In genomic region chr10:22714524-22715289, GRCh38 we compare ENCODE assay signal across 8 cellular contexts. TPM values are rescaled to one million over a fixed set of nuclear protein-coding genes. Genes with fewer than 3 reads are reported as not detected.
DNase-seq lines count a peak whose midpoint lies in the region; FAIRE-seq and TF ChIP-seq lines count a peak whose summit lies in the region.

Gene PIP4K2A (minus strand): TSS chr10:22714578. CDS start chr10:22714326, 252 bp downstream.

- peaks cover 0 to 24% (median 10%) of the 10 kb centered on the region in 3 donors for H3K27me3 Mint-ChIP-seq in immature natural killer cell (ENCODE audit: low read depth in 3 of 3)

- 8 to 18% (median 11%) methylated on average over 34 to 75 of the region's 75 CpGs for WGBS in small intestine, 3 donors

- H3K27ac ChIP-seq in small intestine (ENCODE audit: low read depth in 1 of 2, low read length in 1 of 2) = peak within 1 kb of the TSS; percentile 75 to 97

- H3K27ac Mint-ChIP-seq in immature natural killer cell = peak within 1 kb of the TSS; percentile 85 to 97 (median 90)

- DNase-seq in H7 = peak; percentile 87
- DNase-seq in MG63 = peak; percentile 77
- peak; percentile 35 for DNase-seq in bronchial epithelial cell (ENCODE audit: low read depth)
- DNase-seq in immature natural killer cell = peak; percentile 83 to 87 (median 86)
- peak; percentile 72 for DNase-seq in small intestine
- no peak for DNase-seq in DMS153 treated with DMSO at 0.1 percent for 48 hours (lab: John Stamatoyannopoulos, UW; ENCODE audit: unreplicated experiment)

- H3K4me1 Mint-ChIP-seq in immature natural killer cell = peaks cover 34 to 40% of the 10 kb centered on the region in 2 donors

- TF ChIP-seq CTCF in GM12875 (IDR thresholded peaks at IDR 0.05; ENCODE audit: borderline replicate concordance, insufficient read depth, low read depth, low read length) (no peak), WI38 (IDR thresholded peaks at IDR 0.05; ENCODE audit: low read depth, low read length) (no peak), bronchial epithelial cell (IDR thresholded peaks at IDR 0.05; ENCODE audit: insufficient read depth, low read length, severe bottlenecking) (no peak)

- H3K36me3 ChIP-seq in H7 (replicated peaks; ENCODE audit: control insufficient read depth, insufficient read depth, low read length) = no peaks in the 10 kb centered on the region
- no peaks in the 10 kb centered on the region for H3K36me3 ChIP-seq in MG63
- no peaks in the 10 kb centered on the region for H3K36me3 ChIP-seq in bronchial epithelial cell (ENCODE audit: control insufficient read depth, insufficient read depth, low read length)
- no peaks in the 10 kb centered on the region for H3K36me3 ChIP-seq in small intestine (ENCODE audit: control insufficient read depth in 2 of 2, insufficient read depth in 2 of 2, low read length in 2 of 2)

- H3K4me3 ChIP-seq in GM12875 (ENCODE audit: low read depth, low read length) = peak within 1 kb of the TSS; percentile 83
- H3K4me3 ChIP-seq in H7 (ENCODE audit: insufficient read depth, low read depth, low read length) = peak within 1 kb of the TSS; percentile 91
- H3K4me3 ChIP-seq in MG63 = peak within 1 kb of the TSS; percentile 79
- peak within 1 kb of the TSS; percentile 90 for H3K4me3 ChIP-seq in WI38 (ENCODE audit: low read depth, low read length)
- H3K4me3 ChIP-seq in bronchial epithelial cell (ENCODE audit: low read depth, low read length) = peak within 1 kb of the TSS; percentile 85
- H3K4me3 ChIP-seq in small intestine (ENCODE audit: low read depth in 1 of 2, low read length in 2 of 2) = peak within 1 kb of the TSS; percentile 88 to 95

- no peak for FAIRE-seq in bronchial epithelial cell (lab: Jason Lieb, UNC)
- no peak for FAIRE-seq in small intestine (lab: Jason Lieb, UNC)

- H3K4me3 Mint-ChIP-seq in immature natural killer cell = peak within 1 kb of the TSS; percentile 88 to 98 (median 96)

- no peaks in the 10 kb centered on the region for H3K9me3 Mint-ChIP-seq in immature natural killer cell

- H3K9me3 ChIP-seq in MG63 (no peaks in the 10 kb centered on the region), small intestine (ENCODE audit: control insufficient read depth, low read depth) (no peaks in the 10 kb centered on the region)

- H3K36me3 Mint-ChIP-seq in immature natural killer cell = no peaks in the 10 kb centered on the region

- H3K27me3 ChIP-seq in H7 (ENCODE audit: control insufficient read depth, insufficient read depth, low read length) = peaks cover 10% of the 10 kb centered on the region
- no peaks in the 10 kb centered on the region for H3K27me3 ChIP-seq in MG63
- H3K27me3 ChIP-seq in bronchial epithelial cell (ENCODE audit: control insufficient read depth, insufficient read depth, low read length) = no peaks in the 10 kb centered on the region
- H3K27me3 ChIP-seq in small intestine (ENCODE audit: control insufficient read depth in 2 of 2, insufficient read depth in 2 of 2, low read length in 2 of 2) = no peaks in the 10 kb centered on the region

- peaks cover 0 to 5% of the 10 kb centered on the region in 2 donors for H3K4me1 ChIP-seq in small intestine (ENCODE audit: control insufficient read depth in 2 of 2, insufficient read depth in 1 of 2, low read depth in 1 of 2, low read length in 1 of 2)

RNA-seq across cellular contexts. Expression of gene PIP4K2A, which starts in this region (rescaled TPM):
- 31.7 and 32.2 TPM in 2 replicates for total RNA-seq in H7 (2014; rRNA removed; shearing (Covaris generic))
- 17.4 and 17.8 TPM in 2 replicates for total RNA-seq in MG63 (2014; rRNA removed; shearing (Covaris generic); ENCODE audit: low replicate concordance)
- 17.9 and 24.5 TPM in 2 replicates for total RNA-seq in bronchial epithelial cell
- polyA plus RNA-seq in immature natural killer cell (100 to 1,000 TPM in 1 of 3 donors, 10 to 100 TPM in 2; 62.9 to 138 (median 80.3) TPM), small intestine (10 to 100 TPM in 1 of 3 donors, 1 to 10 TPM in 2; 4.5 to 11.3 (median 7.7) TPM)

Comparison
In these comparisons a context has a peak if more than half of its experiments do, and no peak if none do; other contexts are left out.
1. RNA of gene PIP4K2A (polyA plus RNA-seq): 62.9 to 138 TPM in immature natural killer cell; 4.5 to 11.3 TPM in small intestine; every median in the first group is over 4 times any median in the second.
2. Peak in every context shown above with its lines, with median percentiles within 50 percentile points of each other: H3K4me3 ChIP-seq.